14 cellular contexts compared by ENCODE assay signal in genomic region chr18:49691177-49691608, GRCh38.
DNase-seq lines count a peak whose midpoint lies in the region; ATAC-seq and TF ChIP-seq lines count a peak whose summit lies in the region.
"Had no signal": no experiment of that assay in that cellular context is flagged by ENCODE, and none has a peak within 500 bp of the region (broad histone marks: within the 10 kb centered on the region; RNA-seq: fewer than 3 reads in every experiment).

No MANE protein-coding gene starts in this region.

- no peaks in the 10 kb centered on the region for H3K27me3 ChIP-seq in lower lobe of right lung (ENCODE audit: low read depth)

- H3K4me1 ChIP-seq in mesodermal cell (ENCODE audit: control insufficient read depth, insufficient read depth, low read length, poor library complexity, severe bottlenecking) (peaks cover 41% of the 10 kb centered on the region), lower lobe of right lung (no peaks in the 10 kb centered on the region)

- TF ChIP-seq CTCF in cardiac fibroblast (IDR thresholded peaks at IDR 0.05; ENCODE audit: low read depth, low read length) (no peak), lower lobe of right lung (IDR thresholded peaks at IDR 0.05) (no peak)

- H3K36me3 ChIP-seq in mesodermal cell (ENCODE audit: control insufficient read depth, insufficient read depth, low read length) (no peaks in the 10 kb centered on the region), lower lobe of right lung (no peaks in the 10 kb centered on the region)

- DNase-seq in AG20443 (ENCODE audit: low spot score) (peak; percentile 82), LHCN-M2 (ENCODE audit: low read depth) (peak; percentile 86), cardiac fibroblast (ENCODE audit: low read depth in 2 of 2) (peak; percentile 68 to 95), NCI-H345 (lab: John Stamatoyannopoulos, UW) (no peak), lower lobe of right lung (no peak), MV-4-11 (lab: John Stamatoyannopoulos, UW) (no peak)
- DNase-seq in activated effector memory CD4-positive, alpha-beta T cell treated with anti-CD3 and anti-CD28 coated beads, Interleukin-2, amount 50 U/mL, for 16 hours = no peak
- DNase-seq: activated CD4-positive, alpha-beta T cell treated with anti-CD3 and anti-CD28 coated beads, Interleukin-2, amount 50 U/mL, for 4 hours; H7; head of caudate nucleus; mucosa of descending colon; NCI-H2081 treated with DMSO at 0.1 percent for 48 hours; stimulated activated naive CD4-positive, alpha-beta T cell treated with Interleukin-2 at 50 U/mL for 16 hours had no signal

- H3K4me3 ChIP-seq in cardiac fibroblast (replicated peaks in 1 of 2; ENCODE audit: low read depth in 2 of 2, low read length in 2 of 2) = no peak overlapping the region
- no peak overlapping the region for H3K4me3 ChIP-seq in mesodermal cell (ENCODE audit: extremely low read depth, insufficient read depth, low read length, poor library complexity, severe bottlenecking)
- H3K4me3 ChIP-seq in lower lobe of right lung = no peak overlapping the region
- H3K4me3 ChIP-seq: mucosa of descending colon had no signal

- 75 to 92% methylated on average over 1 of the region's 2 CpGs for WGBS in mesodermal cell (ENCODE audit: insufficient coverage in 2 of 2), 2 experiments

- no peak for ATAC-seq in lower lobe of right lung
- ATAC-seq: mucosa of descending colon had no signal

- intact Hi-C loops in lower lobe of right lung (cut with DNase I) = no loop called here

- H3K27ac ChIP-seq in mesodermal cell (ENCODE audit: low read depth, low read length, severe bottlenecking) (peak overlapping the region; percentile 46), lower lobe of right lung (no peak overlapping the region)

- peaks cover 19% of the 10 kb centered on the region for H3K9me3 ChIP-seq in mesodermal cell (ENCODE audit: control insufficient read depth, low read length)
- no peaks in the 10 kb centered on the region for H3K9me3 ChIP-seq in lower lobe of right lung
- H3K9me3 ChIP-seq: mucosa of descending colon had no signal

Comparison
In these comparisons a context has a peak if more than half of its experiments do, and no peak if none do; other contexts are left out.
1. DNase-seq: peak in AG20443 (single experiment), LHCN-M2 (single experiment) and cardiac fibroblast (2 of 2); none in NCI-H345 (single experiment), activated effector memory CD4-positive, alpha-beta T cell treated with anti-CD3 and anti-CD28 coated beads, Interleukin-2, amount 50 U/mL, for 16 hours (single experiment), lower lobe of right lung (single experiment) and MV-4-11 (single experiment).